In the genomic region with DNA sequence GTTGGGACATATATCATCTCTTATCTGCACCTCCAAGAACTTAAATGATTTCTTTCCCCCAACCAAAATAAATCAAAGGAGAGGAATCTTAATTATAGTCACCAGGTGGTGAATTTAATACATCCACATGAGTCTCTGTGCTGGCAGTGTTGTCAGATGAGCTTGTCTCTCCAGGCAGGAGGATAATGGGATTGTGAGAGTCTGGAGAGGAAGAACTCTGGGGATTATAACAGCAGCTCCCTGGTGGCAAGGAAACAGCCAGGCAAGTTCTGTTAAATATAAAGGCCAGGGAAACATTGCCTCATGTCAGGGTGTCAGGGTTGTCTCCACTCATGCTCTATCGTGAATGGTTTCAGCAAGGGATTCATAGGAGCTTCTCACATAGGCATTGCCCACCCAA, we compare ENCODE assay signal across 15 cellular contexts.
A peak's percentile ranks its signal among the peaks of the same experiment; 100 is the strongest.
DNase-seq lines count a peak whose midpoint lies in the region; ATAC-seq and TF ChIP-seq lines count a peak whose summit lies in the region.
"Had no signal": no experiment of that assay in that cellular context is flagged by ENCODE, and none has a peak within 500 bp of the region (broad histone marks: within the 10 kb centered on the region; RNA-seq: fewer than 3 reads in every experiment).

No MANE protein-coding gene starts in this region.

- H3K36me3 ChIP-seq in neutrophil: no peaks in the 10 kb centered on the region
- H3K36me3 ChIP-seq in heart right ventricle: no peaks in the 10 kb centered on the region
- H3K36me3 ChIP-seq: BLaER1 treated with 17β-estradiol and CSF1 and Interleukin-3, amounts not matched to agents 10 nM and 100 nM had no signal

- no peak overlapping the region for H3K4me3 ChIP-seq in neutrophil (ENCODE audit: low read depth in 1 of 2, low read length in 1 of 2)
- H3K4me3 ChIP-seq in heart right ventricle: no peak overlapping the region
- H3K4me3 ChIP-seq: BLaER1 treated with 17β-estradiol and CSF1 and Interleukin-3, amounts not matched to agents 10 nM and 100 nM had no signal

- H3K9me3 ChIP-seq in neutrophil (no peaks in the 10 kb centered on the region), heart right ventricle (peaks cover 0 to 5% (median 0%) of the 10 kb centered on the region in 11 donors)
- H3K9me3 ChIP-seq: BLaER1 treated with 17β-estradiol and CSF1 and Interleukin-3, amounts not matched to agents 10 nM and 100 nM had no signal

- no peak for TF ChIP-seq CTCF in neutrophil (IDR thresholded peaks at IDR 0.05)
- no peak for TF ChIP-seq CTCF in heart right ventricle (IDR thresholded peaks at IDR 0.05)
- TF ChIP-seq CTCF in omental fat pad (IDR thresholded peaks at IDR 0.05): no peak

- ATAC-seq in heart right ventricle: no peak
- ATAC-seq in omental fat pad (ENCODE audit: low FRiP score): no peak
- ATAC-seq in HG03097 (IDR thresholded peaks at IDR 0.05; ENCODE audit: low FRiP score, unreplicated experiment): no peak
- ATAC-seq: HCT116 had no signal

- H3K27ac ChIP-seq in neutrophil (peak overlapping the region; percentile 91), heart right ventricle (no peak overlapping the region)
- H3K27ac ChIP-seq: 22Rv1; BLaER1 treated with 17β-estradiol and CSF1 and Interleukin-3, amounts not matched to agents 10 nM and 100 nM; HL-60 had no signal

- DNase-seq in DMS 273 (lab: John Stamatoyannopoulos, UW; ENCODE audit: unreplicated experiment): peak; percentile 8
- no peak for DNase-seq in DMS 273 treated with DMSO at 0.1 percent for 48 hours (lab: John Stamatoyannopoulos, UW)
- peak; percentile 1 for DNase-seq in NCI-H2171 (lab: John Stamatoyannopoulos, UW)
- peak; percentile 95 for DNase-seq in NCI-H82 (lab: John Stamatoyannopoulos, UW)
- DNase-seq in heart right ventricle: no peak
- DNase-seq in omental fat pad (ENCODE audit: low spot score): no peak
- DNase-seq: CD4-positive, CD25-positive, alpha-beta regulatory T cell; DND-41; GDM1 had no signal

- 27 to 31% methylated on average over 1 of the region's 1 CpG for WGBS in heart right ventricle, 2 donors

- H3K27me3 ChIP-seq in neutrophil: no peaks in the 10 kb centered on the region
- H3K27me3 ChIP-seq in heart right ventricle: no peaks in the 10 kb centered on the region
- H3K27me3 ChIP-seq: BLaER1 treated with 17β-estradiol and CSF1 and Interleukin-3, amounts not matched to agents 10 nM and 100 nM had no signal

- intact Hi-C loops in heart right ventricle (cut with DNase I): loop anchor here in 7 of 10 donors (5.0 to 10.0 kb wide), 9 partner anchors 78 to 1580 kb away; a partner anchor contains a TSS

- H3K4me1 ChIP-seq in neutrophil (ENCODE audit: control insufficient read depth in 1 of 2, insufficient read depth in 1 of 2, low read depth in 1 of 2, low read length in 1 of 2) (peaks cover 18% of the 10 kb centered on the region in 2 experiments), heart right ventricle (peaks cover 0 to 24% (median 7%) of the 10 kb centered on the region in 9 donors)

Comparison
In these comparisons a context has a peak if more than half of its experiments do, and no peak if none do; other contexts are left out.
1. DNase-seq: peak in DMS 273 (single experiment), NCI-H2171 (single experiment) and NCI-H82 (single experiment); none in DMS 273 treated with DMSO at 0.1 percent for 48 hours (single experiment), heart right ventricle (0 of 2) and omental fat pad (single experiment).